In genomic region chr3:39532777-39533176, GRCh38 we compare ENCODE assay signal across 3 cellular contexts.
TF ChIP-seq lines count a peak whose summit lies in the region.

No MANE protein-coding gene starts in this region.

TF ChIP-seq in HepG2, 621 proteins besides CTCF, POLR2A, EP300 and RAD21:
- no peak for TF ChIP-seq ISX (CRISPR knock-in tag; conservative IDR thresholded peaks at IDR 0.05)
- peak; percentile 28; the same call in 1 of the 2 replicates for TF ChIP-seq MIER2 (CRISPR knock-in tag; IDR thresholded peaks at IDR 0.05)
- TF ChIP-seq REST (IDR thresholded peaks at IDR 0.05; ENCODE audit: borderline replicate concordance in 1 of 2, low read depth in 1 of 2, low read length in 2 of 2) = peak in 1 of 2 experiments; percentile 72; a peak in 1 of 4 replicates
- no peak for TF ChIP-seq ZNF577 (CRISPR knock-in tag; IDR thresholded peaks at IDR 0.05; ENCODE audit: borderline replicate concordance, low read depth)
- no peak for TF ChIP-seq HCFC1 (IDR thresholded peaks at IDR 0.05; ENCODE audit: low read depth, low read length)
- no peak for TF ChIP-seq ZNF724P (CRISPR knock-in tag; IDR thresholded peaks at IDR 0.05; ENCODE audit: borderline replicate concordance)
- no peak for TF ChIP-seq AKNA (CRISPR knock-in tag; IDR thresholded peaks at IDR 0.05; ENCODE audit: borderline replicate concordance)

TF ChIP-seq in K562, 482 proteins besides CTCF, POLR2A, EP300 and RAD21:
- TF ChIP-seq ZNF140 (CRISPR knock-in tag; IDR thresholded peaks at IDR 0.05) (no peak), ZHX1 (conservative IDR thresholded peaks at IDR 0.05; ENCODE audit: low read length) (no peak), ZNF316 (IDR thresholded peaks at IDR 0.05) (0 out of 2 replicates have a peak, but pooled peaks have one; percentile 25), YBX1 (IDR thresholded peaks at IDR 0.05) (no peak)

TF ChIP-seq in endothelial cell of umbilical vein, 7 proteins besides CTCF, POLR2A, EP300 and RAD21:
- TF ChIP-seq MAX (IDR thresholded peaks at IDR 0.05; ENCODE audit: insufficient read depth, insufficient read length) (no peak), JUN (IDR thresholded peaks at IDR 0.05; ENCODE audit: borderline replicate concordance, insufficient read depth, insufficient read length, low read depth) (no peak), EZH2 (IDR thresholded peaks at IDR 0.05; ENCODE audit: borderline replicate concordance, low read depth, low read length, severe bottlenecking) (no peak), FOS (IDR thresholded peaks at IDR 0.05; ENCODE audit: borderline replicate concordance, insufficient read depth, low read length) (no peak), POLR2AphosphoS5 (IDR thresholded peaks at IDR 0.05; ENCODE audit: insufficient read depth, low read depth, low read length) (no peak), GATA2 (IDR thresholded peaks at IDR 0.05; ENCODE audit: insufficient read depth, insufficient read length, low read depth, low read length) (no peak), MYC (IDR thresholded peaks at IDR 0.05; ENCODE audit: low read depth, low read length) (no peak)
